Comparison of ENCODE assay signal across 18 cellular contexts in the genomic region with DNA sequence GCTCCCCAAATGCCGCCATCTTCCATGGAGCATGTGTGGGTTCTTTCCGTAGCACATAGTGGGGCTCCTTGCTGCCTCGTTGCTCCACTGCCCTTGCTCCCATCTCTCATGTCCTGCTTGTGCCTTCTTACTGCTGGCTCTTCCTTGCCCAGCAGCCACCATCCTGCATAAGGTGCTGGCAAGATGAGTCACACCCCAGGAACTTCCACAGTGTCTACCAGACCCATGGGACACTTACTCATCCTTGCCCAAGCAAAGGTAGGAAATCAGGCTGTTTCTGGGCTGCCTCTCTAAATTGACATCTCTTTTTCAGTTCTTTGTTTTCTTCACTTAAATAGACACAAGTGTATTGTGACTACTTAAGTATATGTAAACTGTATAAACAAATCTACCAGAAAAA. TPM values are rescaled to one million over a fixed set of nuclear protein-coding genes. Genes with fewer than 3 reads are reported as not detected.
DNase-seq lines count a peak whose midpoint lies in the region; ATAC-seq and TF ChIP-seq lines count a peak whose summit lies in the region.
"Had no signal": no experiment of that assay in that cellular context is flagged by ENCODE, and none has a peak within 500 bp of the region (broad histone marks: within the 10 kb centered on the region; RNA-seq: fewer than 3 reads in every experiment).

No MANE protein-coding gene starts in this region.

- no peak overlapping the region for H3K27ac Mint-ChIP-seq in activated CD8-positive, alpha-beta T cell treated with anti-CD3 and anti-CD28 coated beads for 36 hours
- H3K27ac Mint-ChIP-seq in activated CD4-positive, alpha-beta T cell treated with anti-CD3 and anti-CD28 coated beads, Interleukin-2, amount 10 ng/mL, durations not matched to agents 24 days and 14 days = no peak overlapping the region
- H3K27ac Mint-ChIP-seq: activated CD8-positive, alpha-beta memory T cell treated with anti-CD3 and anti-CD28 coated beads, Interleukin-2, amount 10 ng/mL, durations not matched to agents 7 days and 5 days; activated naive CD4-positive, alpha-beta T cell treated with anti-CD3 and anti-CD28 coated beads, Interleukin-2, amount 50 U/mL, for 24 hours; IgD-negative memory B cell had no signal

- no peak for TF ChIP-seq CTCF in fibroblast of villous mesenchyme (IDR thresholded peaks at IDR 0.05; ENCODE audit: insufficient read depth, low read depth, low read length)
- no peak for TF ChIP-seq CTCF in activated CD8-positive, alpha-beta T cell treated with anti-CD3 and anti-CD28 coated beads for 36 hours (IDR thresholded peaks at IDR 0.05)

- H3K27me3 ChIP-seq in ACC112 (ENCODE audit: insufficient read depth, low read length) = no peaks in the 10 kb centered on the region
- H3K27me3 ChIP-seq: vagina had no signal

- H3K4me3 Mint-ChIP-seq in activated CD8-positive, alpha-beta T cell treated with anti-CD3 and anti-CD28 coated beads for 36 hours = no peak overlapping the region
- H3K4me3 Mint-ChIP-seq in activated CD4-positive, alpha-beta T cell treated with anti-CD3 and anti-CD28 coated beads, Interleukin-2, amount 10 ng/mL, durations not matched to agents 24 days and 14 days = no peak overlapping the region
- H3K4me3 Mint-ChIP-seq: activated CD8-positive, alpha-beta memory T cell treated with anti-CD3 and anti-CD28 coated beads, Interleukin-2, amount 10 ng/mL, durations not matched to agents 7 days and 5 days; activated naive CD4-positive, alpha-beta T cell treated with anti-CD3 and anti-CD28 coated beads, Interleukin-2, amount 50 U/mL, for 24 hours; IgD-negative memory B cell had no signal

- DNase-seq in HK-2 (ENCODE audit: unreplicated experiment) (peak; percentile 56), T1000 (lab: John Stamatoyannopoulos, UW) (peak; percentile 58), fibroblast of villous mesenchyme (ENCODE audit: low read depth) (peak; percentile 47), NOMO-1 treated with DMSO at 0.1 percent for 48 hours (lab: John Stamatoyannopoulos, UW; ENCODE audit: unreplicated experiment) (no peak), COR-L47 (lab: John Stamatoyannopoulos, UW) (no peak)
- DNase-seq in activated CD8-positive, alpha-beta T cell treated with anti-CD3 and anti-CD28 coated beads for 36 hours = no peak
- no peak for DNase-seq in activated CD4-positive, alpha-beta T cell treated with anti-CD3 and anti-CD28 coated beads, Interleukin-2, amount 10 ng/mL, durations not matched to agents 24 days and 14 days
- DNase-seq: activated CD8-positive, alpha-beta memory T cell treated with anti-CD3 and anti-CD28 coated beads, Interleukin-2, amount 10 ng/mL, durations not matched to agents 7 days and 5 days; cerebellar nuclear complex; DND-41; NCI-H526; SHP77 treated with DMSO at 0.1 percent for 48 hours; stimulated activated CD4-positive, alpha-beta T cell treated with anti-CD3 and anti-CD28 coated beads, Interleukin-1b, Interleukin-23, amount 100 ng/mL, for 48 hours had no signal

- peak overlapping the region; percentile 1; the same call in 1 of the 2 replicates for H3K4me3 ChIP-seq in ACC112 (ENCODE audit: low read depth, low read length)
- H3K4me3 ChIP-seq in fibroblast of villous mesenchyme (ENCODE audit: low read depth, low read length) = no peak overlapping the region
- H3K4me3 ChIP-seq: vagina had no signal

- no peaks in the 10 kb centered on the region for H3K27me3 Mint-ChIP-seq in activated CD8-positive, alpha-beta T cell treated with anti-CD3 and anti-CD28 coated beads for 36 hours
- no peaks in the 10 kb centered on the region for H3K27me3 Mint-ChIP-seq in activated CD4-positive, alpha-beta T cell treated with anti-CD3 and anti-CD28 coated beads, Interleukin-2, amount 10 ng/mL, durations not matched to agents 24 days and 14 days
- H3K27me3 Mint-ChIP-seq: activated CD8-positive, alpha-beta memory T cell treated with anti-CD3 and anti-CD28 coated beads, Interleukin-2, amount 10 ng/mL, durations not matched to agents 7 days and 5 days; IgD-negative memory B cell had no signal

- intact Hi-C loops in activated CD8-positive, alpha-beta T cell treated with anti-CD3 and anti-CD28 coated beads for 36 hours (cut with micrococcal nuclease) = no loop called here
- intact Hi-C loops in activated CD4-positive, alpha-beta T cell treated with anti-CD3 and anti-CD28 coated beads, Interleukin-2, amount 10 ng/mL, durations not matched to agents 24 days and 14 days (cut with micrococcal nuclease) = no loop called here

- H3K4me1 Mint-ChIP-seq in activated CD8-positive, alpha-beta T cell treated with anti-CD3 and anti-CD28 coated beads for 36 hours (ENCODE audit: low read depth) = no peaks in the 10 kb centered on the region
- H3K4me1 Mint-ChIP-seq in activated CD4-positive, alpha-beta T cell treated with anti-CD3 and anti-CD28 coated beads, Interleukin-2, amount 10 ng/mL, durations not matched to agents 24 days and 14 days = no peaks in the 10 kb centered on the region
- H3K4me1 Mint-ChIP-seq: activated CD8-positive, alpha-beta memory T cell treated with anti-CD3 and anti-CD28 coated beads, Interleukin-2, amount 10 ng/mL, durations not matched to agents 7 days and 5 days; activated naive CD4-positive, alpha-beta T cell treated with anti-CD3 and anti-CD28 coated beads, Interleukin-2, amount 50 U/mL, for 24 hours; IgD-negative memory B cell had no signal

- no peak for ATAC-seq in activated CD8-positive, alpha-beta T cell treated with anti-CD3 and anti-CD28 coated beads for 36 hours
- ATAC-seq: activated CD8-positive, alpha-beta memory T cell treated with anti-CD3 and anti-CD28 coated beads, Interleukin-2, amount 10 ng/mL, durations not matched to agents 7 days and 5 days had no signal

- H3K36me3 Mint-ChIP-seq in activated CD8-positive, alpha-beta T cell treated with anti-CD3 and anti-CD28 coated beads for 36 hours (ENCODE audit: low read depth) = no peaks in the 10 kb centered on the region
- H3K36me3 Mint-ChIP-seq in activated CD4-positive, alpha-beta T cell treated with anti-CD3 and anti-CD28 coated beads, Interleukin-2, amount 10 ng/mL, durations not matched to agents 24 days and 14 days (ENCODE audit: low read depth) = no peaks in the 10 kb centered on the region
- H3K36me3 Mint-ChIP-seq: activated CD8-positive, alpha-beta memory T cell treated with anti-CD3 and anti-CD28 coated beads, Interleukin-2, amount 10 ng/mL, durations not matched to agents 7 days and 5 days; activated naive CD4-positive, alpha-beta T cell treated with anti-CD3 and anti-CD28 coated beads, Interleukin-2, amount 50 U/mL, for 24 hours had no signal

- no peaks in the 10 kb centered on the region for H3K9me3 Mint-ChIP-seq in activated CD8-positive, alpha-beta T cell treated with anti-CD3 and anti-CD28 coated beads for 36 hours
- no peaks in the 10 kb centered on the region for H3K9me3 Mint-ChIP-seq in activated CD4-positive, alpha-beta T cell treated with anti-CD3 and anti-CD28 coated beads, Interleukin-2, amount 10 ng/mL, durations not matched to agents 24 days and 14 days
- H3K9me3 Mint-ChIP-seq: activated naive CD4-positive, alpha-beta T cell treated with anti-CD3 and anti-CD28 coated beads, Interleukin-2, amount 50 U/mL, for 24 hours had no signal

- CTCF ChIA-PET in activated CD8-positive, alpha-beta T cell treated with anti-CD3 and anti-CD28 coated beads for 36 hours (lab: Charles Lee) = no interaction called here

- POLR2A ChIA-PET in activated CD8-positive, alpha-beta T cell treated with anti-CD3 and anti-CD28 coated beads for 36 hours (lab: Charles Lee) = no interaction called here

- H3K4me1 ChIP-seq in ACC112 (ENCODE audit: control insufficient read depth, insufficient read depth, low read length, unreplicated experiment) = peaks cover 41% of the 10 kb centered on the region
- H3K4me1 ChIP-seq: vagina had no signal

- H3K79me2 ChIP-seq in ACC112 (ENCODE audit: control insufficient read depth, insufficient read depth, low read length, unreplicated experiment) = no peaks in the 10 kb centered on the region

- H2AFZ ChIP-seq in ACC112 (ENCODE audit: low read length, unreplicated experiment) = peak overlapping the region; percentile 24

- H3K27ac ChIP-seq in ACC112 (ENCODE audit: low read depth, low read length) = peak overlapping the region; percentile 27; the same call in 1 of the 2 replicates
- H3K27ac ChIP-seq: vagina, VCaP had no signal

- no peaks in the 10 kb centered on the region for H3K36me3 ChIP-seq in ACC112 (ENCODE audit: insufficient read depth, low read length)
- H3K36me3 ChIP-seq: vagina had no signal

RNA-seq across cellular contexts. Expression of a gene that starts 39.4 kb away (rescaled TPM):
- 1.3 and 2.9 TPM in 2 replicates for total RNA-seq in fibroblast of villous mesenchyme
- total RNA-seq in activated CD8-positive, alpha-beta T cell treated with anti-CD3 and anti-CD28 coated beads for 36 hours = not detected
- total RNA-seq in activated CD4-positive, alpha-beta T cell treated with anti-CD3 and anti-CD28 coated beads, Interleukin-2, amount 10 ng/mL, durations not matched to agents 24 days and 14 days = not detected in 2 replicates
- total RNA-seq: activated CD8-positive, alpha-beta memory T cell treated with anti-CD3 and anti-CD28 coated beads, Interleukin-2, amount 10 ng/mL, durations not matched to agents 7 days and 5 days had no signal

Comparison
In these comparisons a context has a peak if more than half of its experiments do, and no peak if none do; other contexts are left out.
1. DNase-seq: peak in HK-2 (single experiment), T1000 (single experiment) and fibroblast of villous mesenchyme (single experiment); none in activated CD8-positive, alpha-beta T cell treated with anti-CD3 and anti-CD28 coated beads for 36 hours (single experiment), activated CD4-positive, alpha-beta T cell treated with anti-CD3 and anti-CD28 coated beads, Interleukin-2, amount 10 ng/mL, durations not matched to agents 24 days and 14 days (single experiment), NOMO-1 treated with DMSO at 0.1 percent for 48 hours (single experiment) and COR-L47 (single experiment).